Comparison of ENCODE assay signal across 1 cellular context in genomic region chr17:10790491-10791401, GRCh38.
TF ChIP-seq lines count a peak whose summit lies in the region.

No MANE protein-coding gene starts in this region.

TF ChIP-seq in HepG2, 621 proteins besides CTCF, POLR2A, EP300 and RAD21:
- TF ChIP-seq NPAS2 (CRISPR knock-in tag; IDR thresholded peaks at IDR 0.05; ENCODE audit: borderline replicate concordance) (no peak), ZNF639 (CRISPR knock-in tag; conservative IDR thresholded peaks at IDR 0.05) (no peak), SNAPC4 (CRISPR knock-in tag; IDR thresholded peaks at IDR 0.05) (peak; percentile 98), SOX5 (CRISPR knock-in tag; IDR thresholded peaks at IDR 0.05; ENCODE audit: borderline replicate concordance) (no peak), ARID4A (CRISPR knock-in tag; IDR thresholded peaks at IDR 0.05; ENCODE audit: borderline replicate concordance) (no peak), CAMTA2 (CRISPR knock-in tag; IDR thresholded peaks at IDR 0.05; ENCODE audit: borderline replicate concordance) (no peak), RNF219 (CRISPR knock-in tag; IDR thresholded peaks at IDR 0.05) (no peak), TFDP2 (CRISPR knock-in tag; IDR thresholded peaks at IDR 0.05) (no peak), NR2F2 (IDR thresholded peaks at IDR 0.05; ENCODE audit: borderline replicate concordance, low read depth) (no peak), ATF7 (IDR thresholded peaks at IDR 0.05) (no peak), ATF7 (CRISPR knock-in tag; IDR thresholded peaks at IDR 0.05) (no peak), POLR2AphosphoS5 (IDR thresholded peaks at IDR 0.05; ENCODE audit: low read depth, low read length) (peak; percentile 49), ZNF354B (CRISPR knock-in tag; IDR thresholded peaks at IDR 0.05) (no peak), IKZF1 (IDR thresholded peaks at IDR 0.05) (no peak), SNAPC2 (CRISPR knock-in tag; IDR thresholded peaks at IDR 0.05) (peak; percentile 98), TAF1 (CRISPR knock-in tag; IDR thresholded peaks at IDR 0.05) (no peak), ZNF44 (CRISPR knock-in tag; IDR thresholded peaks at IDR 0.05) (no peak)
TF ChIP-seq in HepG2: peak in this region for 3.
